5 cellular contexts compared by ENCODE assay signal in genomic region chr5:87511778-87512177, GRCh38.
DNase-seq lines count a peak whose midpoint lies in the region; ATAC-seq and TF ChIP-seq lines count a peak whose summit lies in the region.
"Not testable (repeated sequence)": the region's sequence is repeated elsewhere in the genome, so short reads cannot be mapped to it uniquely, and the experiment has no call there.

No MANE protein-coding gene starts in this region.

- TF ChIP-seq RAD21 in SK-N-SH (IDR thresholded peaks at IDR 0.05; ENCODE audit: low read length): not testable (repeated sequence)

- peak; percentile 77 to 97 for DNase-seq in NCI-H524 (lab: John Stamatoyannopoulos, UW)
- DNase-seq in NCI-H524 treated with DMSO at 0.1 percent for 48 hours (lab: John Stamatoyannopoulos, UW): peak; percentile 71
- DNase-seq in NCI-H82 (lab: John Stamatoyannopoulos, UW): peak; percentile 16
- DNase-seq in SK-N-SH: not testable (repeated sequence)

- not testable (repeated sequence) for H4K20me1 ChIP-seq in SK-N-SH (ENCODE audit: insufficient read depth)

- H3K27me3 ChIP-seq in SK-N-SH (ENCODE audit: insufficient read depth): not testable (repeated sequence)

- POLR2A ChIA-PET in SK-N-SH (lab: Yijun Ruan, JAX): interaction anchor here (0.6 kb wide), 1 partner anchor 1184 kb away, joined by 4 read pairs; no protein-coding TSS in a partner anchor

- not testable (repeated sequence) for TF ChIP-seq CTCF in SK-N-SH (IDR thresholded peaks at IDR 0.05)

- ATAC-seq in SK-N-SH treated with all-trans-retinoic acid at 6 μM for 48 hours: not testable (repeated sequence)

- TF ChIP-seq EP300 in SK-N-SH (IDR thresholded peaks at IDR 0.05; ENCODE audit: borderline replicate concordance in 1 of 2, low read depth in 1 of 2, low read length in 1 of 2): not testable (repeated sequence)

- not testable (repeated sequence) for H3K36me3 ChIP-seq in SK-N-SH (replicated peaks in 1 of 2; ENCODE audit: control insufficient read depth in 1 of 2, insufficient read depth in 2 of 2, low read length in 1 of 2)

- not testable (repeated sequence) for H3K9me3 ChIP-seq in SK-N-SH

- H3K9me2 ChIP-seq in SK-N-SH: not testable (repeated sequence)

- not testable (repeated sequence) for H2AFZ ChIP-seq in SK-N-SH (ENCODE audit: low read depth)

- WGBS in SK-N-SH (ENCODE audit: low lambda C conversion rate): 0% methylated on average over 3 of the region's 3 CpGs

- H3K9ac ChIP-seq in SK-N-SH: not testable (repeated sequence)

- H3K4me2 ChIP-seq in SK-N-SH: not testable (repeated sequence)

- H3K79me2 ChIP-seq in SK-N-SH (ENCODE audit: insufficient read depth): not testable (repeated sequence)

- H3K4me3 ChIP-seq in SK-N-SH (ENCODE audit: low read depth in 2 of 2, low read length in 1 of 2): not testable (repeated sequence)

- peak overlapping the region in 1 of 2 experiments; percentile 73; a peak in 1 of 4 replicates for H3K27ac ChIP-seq in SK-N-SH (ENCODE audit: low read depth in 2 of 2, low read length in 1 of 2)

- H3K4me1 ChIP-seq in SK-N-SH (ENCODE audit: control insufficient read depth in 1 of 2, insufficient read depth in 2 of 2, low read depth in 1 of 2, low read length in 1 of 2): not testable (repeated sequence)

- not testable (repeated sequence) for H3F3A ChIP-seq in SK-N-SH (replicated peaks; ENCODE audit: insufficient read depth)

- CTCF ChIA-PET in SK-N-SH (lab: Yijun Ruan, JAX): not testable (repeated sequence)

TF ChIP-seq in SK-N-SH, 30 proteins besides CTCF, POLR2A, EP300 and RAD21:
- peak; percentile 79 for TF ChIP-seq GATA2 (CRISPR knock-in tag; IDR thresholded peaks at IDR 0.05)

TF ChIP-seq in SK-N-SH treated with all-trans-retinoic acid at 6 μM for 48 hours, 23 proteins besides CTCF, POLR2A, EP300 and RAD21:
- TF ChIP-seq TCF4 (CRISPR knock-in tag; IDR thresholded peaks at IDR 0.05; ENCODE audit: borderline replicate concordance): 0 out of 2 replicates have a peak, but pooled peaks have one; percentile 15
TF ChIP-seq in SK-N-SH treated with all-trans-retinoic acid at 6 μM for 48 hours: peak in this region for 1; not testable (repeated sequence) for 22.
